22 cellular contexts compared by ENCODE assay signal in the genomic region with DNA sequence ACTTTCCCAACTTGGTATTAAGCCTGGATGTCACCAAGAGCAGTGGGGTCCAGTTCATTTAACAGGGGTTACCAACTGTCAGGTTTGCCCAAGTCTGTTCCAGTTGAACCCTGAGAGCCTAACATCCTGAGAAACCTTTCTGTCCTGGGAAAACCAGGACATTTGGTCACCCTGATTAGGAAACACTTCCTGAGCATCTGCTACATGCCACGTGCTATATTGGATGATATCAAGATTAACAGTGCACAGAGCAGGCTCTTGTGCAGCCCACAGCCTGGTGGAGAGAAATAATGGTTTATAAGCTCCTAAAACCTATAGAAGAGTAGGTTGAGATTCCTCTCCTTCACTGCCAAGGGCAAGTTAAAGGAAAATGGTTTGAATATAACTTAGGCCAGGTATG.
DNase-seq lines count a peak whose midpoint lies in the region; ATAC-seq, FAIRE-seq and TF ChIP-seq lines count a peak whose summit lies in the region.
"Had no signal": no experiment of that assay in that cellular context is flagged by ENCODE, and none has a peak within 500 bp of the region (broad histone marks: within the 10 kb centered on the region; RNA-seq: fewer than 3 reads in every experiment).

No MANE protein-coding gene starts in this region.

- DNase-seq in HCEC 1CT = peak; percentile 27
- DNase-seq in NCI-H524 treated with DMSO at 0.1 percent for 48 hours (lab: John Stamatoyannopoulos, UW) = peak; percentile 49
- DNase-seq in H1 (ENCODE audit: low read depth in 1 of 2, low spot score in 2 of 2) = no peak
- no peak for DNase-seq in mesendoderm
- no peak for DNase-seq in left lobe of liver (ENCODE audit: low spot score)
- DNase-seq in CD1c-positive myeloid dendritic cell (ENCODE audit: extremely low spot score) = no peak
- no peak for DNase-seq in transverse colon
- DNase-seq: CD8-positive, alpha-beta memory T cell; DMS153; Karpas-422; NCI-H1092; NCI-H1417 treated with DMSO at 0.1 percent for 48 hours; NCI-H187 treated with DMSO at 0.1 percent for 48 hours; NCI-H2107; NCI-H526; SHP77; SW 1271 had no signal

- H3K56ac ChIP-seq in H1 (replicated peaks; ENCODE audit: insufficient read length, low read depth, low read length) = no peak overlapping the region
- H3K56ac ChIP-seq in mesendoderm (ENCODE audit: low read length) = peak overlapping the region; percentile 58

- H3K23ac ChIP-seq in H1 (ENCODE audit: insufficient read length) (no peak overlapping the region), mesendoderm (ENCODE audit: low read length) (no peak overlapping the region)

- H2AFZ ChIP-seq in H1 (ENCODE audit: low read length) = no peak overlapping the region

- no peaks in the 10 kb centered on the region for H4K20me1 ChIP-seq in H1 (replicated peaks in 1 of 2; ENCODE audit: control insufficient read depth in 1 of 2, insufficient read depth in 2 of 2, low read length in 2 of 2)

- peaks cover 0 to 6% (median under 1%) of the 10 kb centered on the region in 4 experiments; a peak in 1 of 7 replicates for H3K4me1 ChIP-seq in H1 (replicated peaks in 1 of 4; ENCODE audit: control insufficient read depth in 3 of 4, insufficient read depth in 4 of 4, low read length in 3 of 4)
- H3K4me1 ChIP-seq in mesendoderm (ENCODE audit: control insufficient read depth, low read depth, low read length) = peaks cover 13% of the 10 kb centered on the region
- peaks cover 0 to 14% (median 5%) of the 10 kb centered on the region in 4 donors for H3K4me1 ChIP-seq in transverse colon

- H3K27ac ChIP-seq in H1 (ENCODE audit: low read depth, low read length) = no peak overlapping the region
- H3K27ac ChIP-seq in mesendoderm (ENCODE audit: low read depth, low read length) = no peak overlapping the region
- H3K27ac ChIP-seq in transverse colon = no peak overlapping the region
- H3K27ac ChIP-seq: C4-2B, RWPE1 had no signal

- no peak for TF ChIP-seq RAD21 in H1 (IDR thresholded peaks at IDR 0.05 in 1 of 2, conservative IDR thresholded peaks at IDR 0.05 in 1 of 2; ENCODE audit: low read depth in 2 of 2, low read length in 2 of 2)

- H3K23me2 ChIP-seq in H1 (ENCODE audit: low read depth, low read length) = no peaks in the 10 kb centered on the region

- no peak for FAIRE-seq in H1 (lab: Jason Lieb, UNC)
- FAIRE-seq: GM19239, H54 had no signal

- CTCF ChIA-PET in H1 (lab: Charles Lee; ENCODE audit: partially characterized antibody) = interaction anchor here (0.6 to 1.8 kb wide), 3 partner anchors 13 to 1333 kb away, joined by 3 to 5 read pairs (median 4); no protein-coding TSS in a partner anchor

- H2BK120ac ChIP-seq in H1 (replicated peaks; ENCODE audit: low read depth, low read length) (no peak overlapping the region), mesendoderm (ENCODE audit: low read depth, low read length) (no peak overlapping the region)

- H3K79me2 ChIP-seq in H1 (ENCODE audit: control insufficient read depth in 1 of 2, insufficient read depth in 2 of 2, low read length in 2 of 2) = no peaks in the 10 kb centered on the region
- H3K79me2 ChIP-seq in mesendoderm (ENCODE audit: control insufficient read depth, insufficient read depth, low read length) = no peaks in the 10 kb centered on the region

- ATAC-seq in left lobe of liver = no peak
- ATAC-seq: Panc1 had no signal

- no peak overlapping the region for H4K5ac ChIP-seq in H1 (ENCODE audit: insufficient read length, low read depth, low read length)
- H4K5ac ChIP-seq in mesendoderm (ENCODE audit: low read length) = no peak overlapping the region

- H3K79me1 ChIP-seq in H1 (ENCODE audit: low read depth, low read length) = no peaks in the 10 kb centered on the region
- no peaks in the 10 kb centered on the region for H3K79me1 ChIP-seq in mesendoderm (ENCODE audit: low read length)

- no peak overlapping the region for H3K4me3 ChIP-seq in H1 (ENCODE audit: extremely low read depth in 1 of 4, insufficient read depth in 2 of 4, low read depth in 3 of 4, low read length in 4 of 4)
- H3K4me3 ChIP-seq in mesendoderm (ENCODE audit: low read length) = no peak overlapping the region
- H3K4me3 ChIP-seq in transverse colon = no peak overlapping the region

- in situ Hi-C loops in transverse colon (cut with MboI; ENCODE audit: low pct_ligation_motif_present in 1 of 4, low pct_unique_long_range_greater_than_20kb in 1 of 4, low sequenced_read_pairs in 3 of 4) = no loop called here

- no peak overlapping the region for H2AK5ac ChIP-seq in H1 (ENCODE audit: low read depth, low read length)
- peak overlapping the region; percentile 54 for H2AK5ac ChIP-seq in mesendoderm (ENCODE audit: low read length)

- no peak overlapping the region for H3K9ac ChIP-seq in H1 (replicated peaks in 1 of 4; ENCODE audit: extremely low read depth in 1 of 4, low read depth in 3 of 4, low read length in 3 of 4)
- peak overlapping the region; percentile 5 for H3K9ac ChIP-seq in mesendoderm (ENCODE audit: low read length)

- no peak overlapping the region for H4K91ac ChIP-seq in H1 (replicated peaks; ENCODE audit: insufficient read length, low read length)

- no peak overlapping the region for H2BK12ac ChIP-seq in H1 (ENCODE audit: low read depth, low read length)

- no peaks in the 10 kb centered on the region for H3K36me3 ChIP-seq in H1 (ENCODE audit: control insufficient read depth in 2 of 4, insufficient read depth in 4 of 4, low read length in 3 of 4)
- H3K36me3 ChIP-seq in mesendoderm (ENCODE audit: control insufficient read depth, insufficient read depth, low read length) = no peaks in the 10 kb centered on the region
- H3K36me3 ChIP-seq in transverse colon = no peaks in the 10 kb centered on the region

- H2BK5ac ChIP-seq in H1 (ENCODE audit: low read depth, low read length) (no peak overlapping the region), mesendoderm (ENCODE audit: low read length) (peak overlapping the region; percentile 22)

- POLR2A ChIA-PET in H1 (lab: Charles Lee; ENCODE audit: partially characterized antibody) = interaction anchor here (0.6 kb wide), 1 partner anchor 30 kb away, joined by 3 read pairs; no protein-coding TSS in a partner anchor

- WGBS in H1 (ENCODE audit: extremely low coverage in 1 of 2, insufficient coverage in 1 of 2, insufficient read length in 1 of 2, insufficient replicate concordance in 2 of 2, low coverage in 1 of 2, low lambda C conversion rate in 2 of 2, missing lambda C conversion rate in 1 of 2), 2 experiments = 69% methylated on average over 1 of the region's 1 CpG; no CpG with 5 or more reads in 1 of the 2 experiments
- WGBS in mesendoderm (ENCODE audit: extremely low coverage, insufficient coverage, low lambda C conversion rate) = no CpG with 5 or more reads among the region's 1 CpG
- WGBS in transverse colon (ENCODE audit: low coverage in 1 of 2), 2 donors = 76 to 80% methylated on average over 1 of the region's 1 CpG

- H3K4me2 ChIP-seq in H1 (ENCODE audit: insufficient read depth in 1 of 2, low read depth in 2 of 2, low read length in 2 of 2) (no peak overlapping the region), mesendoderm (ENCODE audit: low read length) (no peak overlapping the region)

- H3K27me3 ChIP-seq in H1 (replicated peaks in 1 of 4; ENCODE audit: control insufficient read depth in 3 of 4, extremely low read depth in 1 of 4, insufficient read depth in 3 of 4, low read length in 3 of 4) (no peaks in the 10 kb centered on the region), mesendoderm (ENCODE audit: insufficient read depth, low read length, poor library complexity) (no peaks in the 10 kb centered on the region), transverse colon (no peaks in the 10 kb centered on the region)

- no peak overlapping the region for H3K14ac ChIP-seq in H1 (ENCODE audit: insufficient read length)

- no peak for TF ChIP-seq POLR2A in H1 (IDR thresholded peaks at IDR 0.05; ENCODE audit: control extremely low read depth in 1 of 2, low read depth in 2 of 2, low read length in 2 of 2)
- no peak for TF ChIP-seq POLR2A in transverse colon (IDR thresholded peaks at IDR 0.05)

- 0 out of 2 replicates have a peak overlapping the region, but pooled peaks have one; percentile 61 for H2BK20ac ChIP-seq in H1 (ENCODE audit: low read length)

- H2BK15ac ChIP-seq in H1 (ENCODE audit: low read length) = 0 out of 2 replicates have a peak overlapping the region, but pooled peaks have one; percentile 29
- H2BK15ac ChIP-seq in mesendoderm (replicated peaks; ENCODE audit: low read depth) = no peak overlapping the region

- H4K8ac ChIP-seq in H1 (ENCODE audit: extremely low read depth, insufficient read depth, low read length) = no peak overlapping the region
- H4K8ac ChIP-seq in mesendoderm (ENCODE audit: low read depth, low read length) = no peak overlapping the region

- intact Hi-C loops in transverse colon (cut with DNase I; ENCODE audit: low total_unique reads) = no loop called here

- H3K4ac ChIP-seq in H1 (replicated peaks; ENCODE audit: insufficient read length, low read depth, low read length) (no peak overlapping the region), mesendoderm (ENCODE audit: low read depth, low read length) (no peak overlapping the region)

- H3K9me3 ChIP-seq in H1 (ENCODE audit: insufficient read depth in 2 of 2, low read depth in 1 of 2, low read length in 1 of 2) = no peaks in the 10 kb centered on the region
- H3K9me3 ChIP-seq in transverse colon = peaks cover 9 to 10% of the 10 kb centered on the region in 2 donors

- TF ChIP-seq CTCF in H1 (IDR thresholded peaks at IDR 0.05; ENCODE audit: control extremely low read depth in 1 of 3, insufficient read depth in 1 of 3, low read depth in 1 of 3, low read length in 3 of 3) (no peak), transverse colon (IDR thresholded peaks at IDR 0.05) (no peak)

- no peak overlapping the region for H3K18ac ChIP-seq in H1 (ENCODE audit: extremely low read depth, low read length)
- no peak overlapping the region for H3K18ac ChIP-seq in mesendoderm (ENCODE audit: low read length)

- TF ChIP-seq EP300 in H1 (IDR thresholded peaks at IDR 0.05; ENCODE audit: borderline replicate concordance in 1 of 2, low read depth in 2 of 2, low read length in 2 of 2) (no peak), transverse colon (IDR thresholded peaks at IDR 0.05; ENCODE audit: low read depth) (no peak)

TF ChIP-seq in H1, 55 proteins besides CTCF, POLR2A, EP300 and RAD21:
- TF ChIP-seq ASH2L (IDR thresholded peaks at IDR 0.05; ENCODE audit: low read length) (no peak), POU5F1 (IDR thresholded peaks at IDR 0.05; ENCODE audit: low read depth, low read length) (no peak), JUN (IDR thresholded peaks at IDR 0.05; ENCODE audit: low read depth, low read length) (no peak), SP1 (IDR thresholded peaks at IDR 0.05; ENCODE audit: low read depth, low read length) (no peak), KDM4A (IDR thresholded peaks at IDR 0.05; ENCODE audit: low read depth, low read length, severe bottlenecking) (no peak), CBX5 (IDR thresholded peaks at IDR 0.05; ENCODE audit: low read depth, low read length) (no peak), CTBP2 (IDR thresholded peaks at IDR 0.05; ENCODE audit: borderline replicate concordance, insufficient read depth, insufficient read length, low read length) (no peak), TAF7 (optimal IDR thresholded peaks at IDR 0.05; ENCODE audit: borderline replicate concordance, low read depth, low read length) (no peak)

Comparison
In these comparisons a context has a peak if more than half of its experiments do, and no peak if none do; other contexts are left out.
1. DNase-seq: peak in HCEC 1CT (single experiment) and NCI-H524 treated with DMSO at 0.1 percent for 48 hours (single experiment); none in H1 (0 of 2), mesendoderm (single experiment), left lobe of liver (single experiment), CD1c-positive myeloid dendritic cell (single experiment) and transverse colon (single experiment).